13 cellular contexts compared by ENCODE assay signal in genomic region chr3:188595890-188596376, GRCh38.
DNase-seq lines count a peak whose midpoint lies in the region; ATAC-seq and TF ChIP-seq lines count a peak whose summit lies in the region.
"Had no signal": no experiment of that assay in that cellular context is flagged by ENCODE, and none has a peak within 500 bp of the region (broad histone marks: within the 10 kb centered on the region; RNA-seq: fewer than 3 reads in every experiment).

No MANE protein-coding gene starts in this region.

- no peaks in the 10 kb centered on the region for H3K36me3 ChIP-seq in MG63
- H3K36me3 ChIP-seq: BLaER1, SJCRH30 had no signal

- H3K9me3 ChIP-seq in MG63 = no peaks in the 10 kb centered on the region
- H3K9me3 ChIP-seq: BLaER1, SJCRH30 had no signal

- in situ Hi-C loops in ACHN (cut with HindIII; ENCODE audit: low pct_ligation_motif_present, low pct_unique_long_range_greater_than_20kb, low sequenced_read_pairs) = no loop called here

- ATAC-seq in HG02840 (IDR thresholded peaks at IDR 0.05; ENCODE audit: low FRiP score, unreplicated experiment) = no peak

- peak; percentile 80 for DNase-seq in AG09309 (ENCODE audit: low read depth)
- DNase-seq in MG63 = peak; percentile 40
- DNase-seq in cerebellar cortex (ENCODE audit: low spot score) = peak; percentile 28
- DNase-seq in kidney tubule cell (ENCODE audit: low spot score) = peak; percentile 33
- no peak for DNase-seq in ACHN
- no peak for DNase-seq in stimulated activated CD4-positive, alpha-beta T cell treated with anti-CD3 and anti-CD28 coated beads, Interleukin-4, amount 100 ng/mL, for 4 hours
- no peak for DNase-seq in SIG-M5 treated with dmso at 0.1 percent for 504 hours (lab: John Stamatoyannopoulos, UW; ENCODE audit: unreplicated experiment)
- DNase-seq: activated gamma-delta T cell treated with Interleukin-2 at 50 U/mL for 16 hours, KBM-7, NCI-H510A treated with DMSO at 0.1 percent for 48 hours had no signal

- no peaks in the 10 kb centered on the region for H3K27me3 ChIP-seq in MG63
- H3K27me3 ChIP-seq: BLaER1, SJCRH30 had no signal

- H3K4me3 ChIP-seq in AG09309 (ENCODE audit: control insufficient read depth, low read depth, low read length) (no peak overlapping the region), MG63 (no peak overlapping the region)
- H3K4me3 ChIP-seq: BLaER1, SJCRH30 had no signal

- no peak for TF ChIP-seq CTCF in AG09309 (IDR thresholded peaks at IDR 0.05; ENCODE audit: control insufficient read depth, insufficient read depth, low read depth, low read length, missing control alignments)

Comparison
In these comparisons a context has a peak if more than half of its experiments do, and no peak if none do; other contexts are left out.
1. DNase-seq: peak in AG09309 (single experiment), MG63 (single experiment), cerebellar cortex (single experiment) and kidney tubule cell (single experiment); none in ACHN (single experiment), stimulated activated CD4-positive, alpha-beta T cell treated with anti-CD3 and anti-CD28 coated beads, Interleukin-4, amount 100 ng/mL, for 4 hours (0 of 2) and SIG-M5 treated with dmso at 0.1 percent for 504 hours (single experiment).